ENCODE assay signal across 7 cellular contexts in genomic region chr19:44689290-44690130, GRCh38. TPM values are rescaled to one million over a fixed set of nuclear protein-coding genes. Genes with fewer than 3 reads are reported as not detected.
DNase-seq lines count a peak whose midpoint lies in the region; ATAC-seq and TF ChIP-seq lines count a peak whose summit lies in the region.

No MANE protein-coding gene starts in this region.

- DNase-seq in NCI-H1105 (lab: John Stamatoyannopoulos, UW) (peak; percentile 30), UCSD-AML1 (lab: John Stamatoyannopoulos, UW; ENCODE audit: unreplicated experiment) (peak; percentile 81), inferior parietal cortex (ENCODE audit: extremely low spot score) (peak; percentile 42)
- DNase-seq in stimulated activated CD4-positive, alpha-beta T cell treated with anti-CD3 and anti-CD28 coated beads, Interleukin-15, amount 100 ng/mL, for 48 hours (ENCODE audit: low read depth in 2 of 2) = peak; percentile 54 to 63

- TF ChIP-seq CTCF in GM12872 (IDR thresholded peaks at IDR 0.05; ENCODE audit: insufficient read depth, low read depth, low read length) = peak; percentile 96
- TF ChIP-seq CTCF in brain (conservative IDR thresholded peaks at IDR 0.05) = peak; percentile 91 to 97

- H3K9me3 Mint-ChIP-seq in brain = peaks cover 0 to 2% (median 0%) of the 10 kb centered on the region in 5 experiments

- peak overlapping the region in 3 of 5 experiments; percentile 8 to 37 (median 37) for H3K4me3 Mint-ChIP-seq in brain

- ATAC-seq in GM19397 (IDR thresholded peaks at IDR 0.05; ENCODE audit: unreplicated experiment) = no peak

- peaks cover 8% of the 10 kb centered on the region for H3K27me3 Mint-ChIP-seq in brain

- H3K4me1 Mint-ChIP-seq in brain = peaks cover 5% of the 10 kb centered on the region

- no peaks in the 10 kb centered on the region for H3K36me3 Mint-ChIP-seq in brain

- peak overlapping the region in 1 of 5 experiments; percentile 81 for H3K27ac Mint-ChIP-seq in brain

RNA-seq across cellular contexts. Expression of gene CEACAM16, which starts 9.4 kb away (rescaled TPM):
- polyA plus RNA-seq in brain (ENCODE audit: insufficient read depth, low read depth, low replicate concordance) = not detected

RNA-seq across cellular contexts. Expression of gene CEACAM19, which starts 18.2 kb away (rescaled TPM):
- 0.24 TPM for polyA plus RNA-seq in brain (ENCODE audit: insufficient read depth, low read depth, low replicate concordance)

RNA-seq across cellular contexts. Expression of gene PVR, which starts 45.8 kb away (rescaled TPM):
- polyA plus RNA-seq in brain (ENCODE audit: insufficient read depth, low read depth, low replicate concordance) = 14.4 TPM

RNA-seq across cellular contexts. Expression of gene BCL3, which starts 59.0 kb away (rescaled TPM):
- polyA plus RNA-seq in brain (ENCODE audit: insufficient read depth, low read depth, low replicate concordance) = 4.7 TPM

Comparison
In these comparisons a context has a peak if more than half of its experiments do, and no peak if none do; other contexts are left out.
1. DNase-seq: peak in every context shown above with its lines; median percentile 81 in UCSD-AML1; 58 in stimulated activated CD4-positive, alpha-beta T cell treated with anti-CD3 and anti-CD28 coated beads, Interleukin-15, amount 100 ng/mL, for 48 hours; 42 in inferior parietal cortex; 30 in NCI-H1105.